16 cellular contexts compared by ENCODE assay signal in the genomic region with DNA sequence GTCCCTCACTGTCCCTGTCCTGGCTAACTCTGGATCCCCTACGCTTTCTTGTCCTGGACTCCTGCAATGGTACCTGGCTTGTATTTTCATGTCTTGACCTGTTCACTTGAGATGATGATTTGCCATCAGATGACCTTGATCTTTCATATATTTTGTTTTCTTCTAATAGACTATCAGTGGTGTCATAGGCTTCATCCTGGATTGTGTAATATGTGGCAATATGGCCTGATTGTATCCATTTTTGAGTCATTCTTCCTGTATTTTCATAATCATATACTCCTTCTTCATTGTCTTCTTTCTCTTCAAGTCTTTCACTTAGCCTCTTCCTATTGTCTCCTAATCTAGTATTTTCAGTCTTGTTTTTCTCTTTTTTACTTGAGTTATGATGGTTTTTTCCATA. TPM values are rescaled to one million over a fixed set of nuclear protein-coding genes. Genes with fewer than 3 reads are reported as not detected.
A peak's percentile ranks its signal among the peaks of the same experiment; 100 is the strongest.
DNase-seq lines count a peak whose midpoint lies in the region; ATAC-seq, FAIRE-seq and TF ChIP-seq lines count a peak whose summit lies in the region.
"Had no signal": no experiment of that assay in that cellular context is flagged by ENCODE, and none has a peak within 500 bp of the region (broad histone marks: within the 10 kb centered on the region; RNA-seq: fewer than 3 reads in every experiment).

No MANE protein-coding gene starts in this region.

- no peaks in the 10 kb centered on the region for H3K4me1 ChIP-seq in HepG2 (ENCODE audit: insufficient read depth, low read length)
- H3K4me1 ChIP-seq in right lobe of liver = no peaks in the 10 kb centered on the region
- H3K4me1 ChIP-seq: HAP-1 had no signal

- no peak for TF ChIP-seq CTCF in HepG2 (CRISPR knock-in tag; IDR thresholded peaks at IDR 0.05)
- no peak for TF ChIP-seq CTCF in right lobe of liver (IDR thresholded peaks at IDR 0.05)
- TF ChIP-seq CTCF in NB4 (IDR thresholded peaks at IDR 0.05; ENCODE audit: low read depth, low read length) = no peak
- TF ChIP-seq CTCF in bronchial epithelial cell (IDR thresholded peaks at IDR 0.05; ENCODE audit: insufficient read depth, low read length, severe bottlenecking) = no peak

- H3K27ac ChIP-seq in HepG2 (ENCODE audit: extremely low read length, insufficient read depth, low read length) (no peak overlapping the region), right lobe of liver (no peak overlapping the region)

- H3K9ac ChIP-seq in HepG2 (ENCODE audit: insufficient read depth, low read depth, low read length) = no peak overlapping the region
- H3K9ac ChIP-seq: BLaER1 treated with 17β-estradiol and CSF1 and Interleukin-3, amounts not matched to agents 10 nM and 100 nM had no signal

- no peaks in the 10 kb centered on the region for H3K79me2 ChIP-seq in HepG2 (ENCODE audit: insufficient read depth, low read length)

- intact Hi-C loops in HepG2 (cut with micrococcal nuclease; ENCODE audit: unreplicated experiment) = no loop called here
- intact Hi-C loops in right lobe of liver (cut with DNase I) = no loop called here

- POLR2A ChIA-PET in HepG2 (lab: Yijun Ruan, JAX) = no interaction called here

- CTCF ChIA-PET in HepG2 (lab: Yijun Ruan, JAX; ENCODE audit: low intra/inter-chr PET ratio, low total read pairs) = no interaction called here

- FAIRE-seq in HepG2 (lab: Jason Lieb, UNC) (no peak), bronchial epithelial cell (lab: Jason Lieb, UNC) (no peak)
- FAIRE-seq: H1 had no signal

- in situ Hi-C loops in HepG2 (cut with HindIII; ENCODE audit: extremely low pct_ligation_motif_present, low pct_unique_long_range_greater_than_20kb) = no loop called here

- H3K27me3 ChIP-seq in HepG2 (ENCODE audit: control insufficient read depth in 1 of 2, insufficient read depth in 2 of 2, low read length in 2 of 2) = no peaks in the 10 kb centered on the region
- no peaks in the 10 kb centered on the region for H3K27me3 ChIP-seq in right lobe of liver
- no peaks in the 10 kb centered on the region for H3K27me3 ChIP-seq in bronchial epithelial cell (ENCODE audit: control insufficient read depth, insufficient read depth, low read length)
- H3K27me3 ChIP-seq: BLaER1 treated with 17β-estradiol and CSF1 and Interleukin-3, amounts not matched to agents 10 nM and 100 nM had no signal

- TF ChIP-seq RAD21 in HepG2 (CRISPR knock-in tag; IDR thresholded peaks at IDR 0.05) = no peak

- peaks cover 21% of the 10 kb centered on the region for H3K9me3 ChIP-seq in HepG2 (ENCODE audit: low read length)
- no peaks in the 10 kb centered on the region for H3K9me3 ChIP-seq in right lobe of liver
- H3K9me3 ChIP-seq: HAP-1 had no signal

- ATAC-seq in HepG2 (no peak), right lobe of liver (no peak), GM19463 (IDR thresholded peaks at IDR 0.05; ENCODE audit: unreplicated experiment) (no peak)

- TF ChIP-seq POLR2A in HepG2 (IDR thresholded peaks at IDR 0.05; ENCODE audit: insufficient read depth in 1 of 2, low read depth in 2 of 2, low read length in 2 of 2) = no peak
- TF ChIP-seq POLR2A in right lobe of liver (IDR thresholded peaks at IDR 0.05) = no peak
- TF ChIP-seq POLR2A in NB4 (IDR thresholded peaks at IDR 0.05; ENCODE audit: extremely low read depth, insufficient read length) = no peak

- H3K4me3 ChIP-seq in HepG2 (replicated peaks in 1 of 3; ENCODE audit: insufficient read depth in 1 of 3, low read depth in 2 of 3, low read length in 3 of 3) (no peak overlapping the region), right lobe of liver (no peak overlapping the region), NB4 (ENCODE audit: low read depth, low read length) (no peak overlapping the region), bronchial epithelial cell (ENCODE audit: low read depth, low read length) (no peak overlapping the region)
- H3K4me3 ChIP-seq: BLaER1 treated with 17β-estradiol and CSF1 and Interleukin-3, amounts not matched to agents 10 nM and 100 nM; HAP-1 had no signal

- 46% methylated on average over 1 of the region's 1 CpG for WGBS in HepG2 (ENCODE audit: low lambda C conversion rate)
- 71% methylated on average over 1 of the region's 1 CpG for WGBS in right lobe of liver (ENCODE audit: insufficient coverage, low coverage, low lambda C conversion rate, missing lambda C conversion rate)

- BruUV-seq in HepG2 (replicated peaks; lab: Mats Ljungman, UMichigan) = no TSS peak

- no peak for TF ChIP-seq EP300 in HepG2 (IDR thresholded peaks at IDR 0.05; ENCODE audit: low read depth in 2 of 2, low read length in 2 of 2)
- TF ChIP-seq EP300 in HepG2 (CRISPR knock-in tag; IDR thresholded peaks at IDR 0.05; ENCODE audit: borderline replicate concordance) = no peak

- H4K20me1 ChIP-seq in HepG2 (ENCODE audit: insufficient read depth, low read length) = no peaks in the 10 kb centered on the region
- H4K20me1 ChIP-seq: BLaER1 treated with 17β-estradiol and CSF1 and Interleukin-3, amounts not matched to agents 10 nM and 100 nM had no signal

- DNase-seq in HepG2 (ENCODE audit: low spot score) (no peak), right lobe of liver (no peak), NB4 (ENCODE audit: low read depth) (peak; percentile 7), bronchial epithelial cell (ENCODE audit: low read depth) (peak; percentile 55), iPS-NIHi7 (ENCODE audit: extremely low spot score) (no peak), putamen (ENCODE audit: low spot score) (no peak), inferior parietal cortex (ENCODE audit: extremely low spot score) (no peak)
- DNase-seq: ACHN; CD4-positive, CD25-positive, alpha-beta regulatory T cell; DMS53 had no signal

- no peak overlapping the region for H3K4me2 ChIP-seq in HepG2 (ENCODE audit: low read depth, low read length)

- H3K36me3 ChIP-seq in HepG2 (replicated peaks in 1 of 2; ENCODE audit: control insufficient read depth in 1 of 2, insufficient read depth in 2 of 2, low read length in 2 of 2) = no peaks in the 10 kb centered on the region
- no peaks in the 10 kb centered on the region for H3K36me3 ChIP-seq in right lobe of liver
- no peaks in the 10 kb centered on the region for H3K36me3 ChIP-seq in bronchial epithelial cell (ENCODE audit: control insufficient read depth, insufficient read depth, low read length)
- H3K36me3 ChIP-seq: BLaER1 treated with 17β-estradiol and CSF1 and Interleukin-3, amounts not matched to agents 10 nM and 100 nM; HAP-1 had no signal

- no peak overlapping the region for H2AFZ ChIP-seq in HepG2 (ENCODE audit: low read length)

TF ChIP-seq in HepG2, 621 proteins besides CTCF, POLR2A, EP300 and RAD21:
- TF ChIP-seq CEBPB (IDR thresholded peaks at IDR 0.05; ENCODE audit: borderline replicate concordance, low read depth, low read length) = 0 out of 2 replicates have a peak, but pooled peaks have one; percentile 53
- no peak for TF ChIP-seq ZNF224 (CRISPR knock-in tag; IDR thresholded peaks at IDR 0.05)

RNA-seq across cellular contexts. Expression of a gene that starts 11.1 kb away (rescaled TPM):
- total RNA-seq in HepG2 (2016; rRNA removed; fragmentation: Illumina TruSeq; extraction: Trizol) = not detected in 2 replicates
- total RNA-seq in HepG2 (2016; cell fraction: cytosol; rRNA removed; fragmentation: Illumina TruSeq; extraction: Trizol; ENCODE audit: low read depth) = not detected in 2 replicates
- total RNA-seq in HepG2 (2016; cell fraction: insoluble cytoplasmic fraction; rRNA removed; fragmentation: Illumina TruSeq; extraction: Trizol) = not detected in 2 replicates
- total RNA-seq in HepG2 (2016; cell fraction: membrane; rRNA removed; fragmentation: Illumina TruSeq; extraction: Trizol) = not detected in 2 replicates
- total RNA-seq in HepG2 (2016; cell fraction: nucleus; rRNA removed; fragmentation: Illumina TruSeq; extraction: Trizol) = not detected in 2 replicates
- 0.01 TPM in 1 of 2 replicates, not detected in the other for polyA plus RNA-seq in HepG2 (2011; rRNA removed)
- under 0.01 TPM in 1 of 2 replicates, not detected in the other for polyA plus RNA-seq in HepG2 (2011; cell fraction: cytosol; rRNA removed)
- polyA plus RNA-seq in HepG2 (2011; cell fraction: nucleus; rRNA removed) = 0.03 TPM in 1 of 2 replicates, not detected in the other
- polyA plus RNA-seq in HepG2 (2012) = not detected in 2 replicates
- polyA plus RNA-seq in HepG2 (2016; cell fraction: cytosol; fragmentation: Illumina TruSeq; extraction: Trizol; ENCODE audit: low read depth) = not detected in 2 replicates
- polyA plus RNA-seq in HepG2 (2016; cell fraction: insoluble cytoplasmic fraction; fragmentation: Illumina TruSeq; extraction: Trizol; ENCODE audit: low read depth) = not detected in 2 replicates
- polyA plus RNA-seq in HepG2 (2016; cell fraction: membrane; fragmentation: Illumina TruSeq; extraction: Trizol; ENCODE audit: low read depth) = not detected in 2 replicates
- not detected in 2 replicates for polyA plus RNA-seq in HepG2 (2016; cell fraction: nucleus; fragmentation: Illumina TruSeq; extraction: Trizol; ENCODE audit: insufficient read depth, low read depth)
- polyA minus RNA-seq in HepG2 (2011; rRNA and poly(A)+ RNA removed; ENCODE audit: low replicate concordance) = 0.06 and 0.07 TPM in 2 replicates
- not detected in 2 replicates for polyA minus RNA-seq in HepG2 (2011; cell fraction: cytosol; rRNA and poly(A)+ RNA removed)
- not detected in 2 replicates for polyA minus RNA-seq in HepG2 (2011; cell fraction: nucleus; rRNA and poly(A)+ RNA removed)
- total RNA-seq in right lobe of liver = not detected
- 0.26 and 4.0 TPM in 2 replicates for total RNA-seq in bronchial epithelial cell
- total RNA-seq: A172; CD4-positive, CD25-positive, alpha-beta regulatory T cell; H1; HT-29 had no signal
- polyA plus RNA-seq: CD4-positive, CD25-positive, alpha-beta regulatory T cell; H1 had no signal

RNA-seq across cellular contexts. Expression of a gene that starts 45.8 kb away (rescaled TPM):
- total RNA-seq in HepG2 (2016; rRNA removed; fragmentation: Illumina TruSeq; extraction: Trizol) = not detected in 2 replicates
- under 0.01 TPM in 1 of 2 replicates, not detected in the other for total RNA-seq in HepG2 (2016; cell fraction: cytosol; rRNA removed; fragmentation: Illumina TruSeq; extraction: Trizol; ENCODE audit: low read depth)
- not detected in 2 replicates for total RNA-seq in HepG2 (2016; cell fraction: insoluble cytoplasmic fraction; rRNA removed; fragmentation: Illumina TruSeq; extraction: Trizol)
- total RNA-seq in HepG2 (2016; cell fraction: membrane; rRNA removed; fragmentation: Illumina TruSeq; extraction: Trizol) = not detected in 2 replicates
- not detected in 2 replicates for total RNA-seq in HepG2 (2016; cell fraction: nucleus; rRNA removed; fragmentation: Illumina TruSeq; extraction: Trizol)
- polyA plus RNA-seq in HepG2 (2011; rRNA removed) = not detected in 2 replicates
- polyA plus RNA-seq in HepG2 (2011; cell fraction: cytosol; rRNA removed) = not detected in 2 replicates
- not detected in 2 replicates for polyA plus RNA-seq in HepG2 (2011; cell fraction: nucleus; rRNA removed)
- not detected in 2 replicates for polyA plus RNA-seq in HepG2 (2012)
- not detected in 2 replicates for polyA plus RNA-seq in HepG2 (2016; cell fraction: cytosol; fragmentation: Illumina TruSeq; extraction: Trizol; ENCODE audit: low read depth)
- not detected in 2 replicates for polyA plus RNA-seq in HepG2 (2016; cell fraction: insoluble cytoplasmic fraction; fragmentation: Illumina TruSeq; extraction: Trizol; ENCODE audit: low read depth)
- not detected in 2 replicates for polyA plus RNA-seq in HepG2 (2016; cell fraction: membrane; fragmentation: Illumina TruSeq; extraction: Trizol; ENCODE audit: low read depth)
- not detected in 2 replicates for polyA plus RNA-seq in HepG2 (2016; cell fraction: nucleus; fragmentation: Illumina TruSeq; extraction: Trizol; ENCODE audit: insufficient read depth, low read depth)
- not detected in 2 replicates for polyA minus RNA-seq in HepG2 (2011; rRNA and poly(A)+ RNA removed; ENCODE audit: low replicate concordance)
- polyA minus RNA-seq in HepG2 (2011; cell fraction: cytosol; rRNA and poly(A)+ RNA removed) = not detected in 2 replicates
- polyA minus RNA-seq in HepG2 (2011; cell fraction: nucleus; rRNA and poly(A)+ RNA removed) = not detected in 2 replicates
- total RNA-seq in right lobe of liver = not detected
- total RNA-seq in bronchial epithelial cell = under 0.01 TPM in 2 replicates
- total RNA-seq: A172; CD4-positive, CD25-positive, alpha-beta regulatory T cell; H1; HT-29 had no signal
- polyA plus RNA-seq: CD4-positive, CD25-positive, alpha-beta regulatory T cell; H1 had no signal

Comparison
In these comparisons a context has a peak if more than half of its experiments do, and no peak if none do; other contexts are left out.
1. DNase-seq: peak in NB4 (single experiment) and bronchial epithelial cell (single experiment); none in HepG2 (single experiment), right lobe of liver (0 of 3), iPS-NIHi7 (single experiment), putamen (single experiment) and inferior parietal cortex (single experiment).